Comparison of ENCODE assay signal across 9 cellular contexts in the genomic region with DNA sequence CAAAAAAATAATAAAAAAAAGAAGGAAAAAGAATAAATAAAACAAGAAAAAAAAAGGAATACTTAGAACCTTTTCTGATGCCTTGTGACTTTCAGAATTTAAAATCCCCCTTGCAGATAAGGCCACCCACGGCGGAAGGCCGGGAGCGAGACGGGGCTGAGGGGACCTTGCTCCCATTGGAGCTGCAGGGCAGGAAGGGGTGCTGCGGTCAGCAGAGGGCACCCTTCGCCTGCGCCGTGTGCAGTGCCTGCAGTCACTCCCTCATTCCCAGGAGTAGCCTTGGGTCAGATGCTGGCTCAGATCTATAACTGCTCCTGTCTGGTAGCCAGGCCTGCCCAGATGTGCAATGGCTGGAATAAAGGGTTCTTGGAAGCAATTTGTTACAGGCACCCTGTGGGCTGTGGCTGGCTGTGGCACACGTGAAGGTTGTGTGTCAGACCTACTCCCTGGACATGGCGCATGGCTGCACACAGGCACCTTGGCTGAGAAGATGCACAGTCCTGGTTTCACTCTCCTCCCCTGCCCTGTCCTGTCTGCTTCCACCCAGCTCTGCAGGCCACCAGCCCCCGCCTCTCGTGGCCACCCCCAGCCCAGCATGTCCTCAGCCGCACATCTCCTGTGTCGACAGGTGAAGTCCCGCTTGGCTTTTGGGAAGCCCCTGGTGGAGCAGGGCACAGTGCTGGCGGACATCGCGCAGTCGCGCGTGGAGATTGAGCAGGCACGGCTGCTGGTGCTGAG. TPM values are rescaled to one million over a fixed set of nuclear protein-coding genes. Genes with fewer than 3 reads are reported as not detected.
A peak's percentile ranks its signal among the peaks of the same experiment; 100 is the strongest.
DNase-seq lines count a peak whose midpoint lies in the region; ATAC-seq and TF ChIP-seq lines count a peak whose summit lies in the region.
"Had no signal": no experiment of that assay in that cellular context is flagged by ENCODE, and none has a peak within 500 bp of the region (broad histone marks: within the 10 kb centered on the region; RNA-seq: fewer than 3 reads in every experiment).

No MANE protein-coding gene starts in this region.

- intact Hi-C loops in colonic mucosa (cut with DNase I): loop anchor here (2.0 to 5.0 kb wide), 2 partner anchors 34 to 59 kb away; no protein-coding TSS in a partner anchor

- no peaks in the 10 kb centered on the region for H3K4me1 ChIP-seq in colonic mucosa
- H3K4me1 ChIP-seq in lung (ENCODE audit: control insufficient read depth in 2 of 2, insufficient read depth in 2 of 2, low read length in 2 of 2): peaks cover 2 to 16% of the 10 kb centered on the region in 2 donors

- DNase-seq in NCI-H1436 (lab: John Stamatoyannopoulos, UW): peak; percentile 11
- DNase-seq in NCI-H1436 treated with DMSO at 0.1 percent for 48 hours (lab: John Stamatoyannopoulos, UW): no peak
- DNase-seq in NCI-H460 (ENCODE audit: extremely low read depth, low read depth): peak; percentile 16
- peak; percentile 65 for DNase-seq in colonic mucosa
- peak; percentile 59 for DNase-seq in lung (ENCODE audit: low spot score)
- DNase-seq in NCI-H1694 (lab: John Stamatoyannopoulos, UW): no peak
- no peak for DNase-seq in GOT3 (lab: John Stamatoyannopoulos, UW)
- no peak for DNase-seq in NK-92 treated with Interleukin-12 subunit alpha and Interleukin-12 subunit beta, amount 100 ng/mL, for 24 hours (lab: John Stamatoyannopoulos, UW)
- DNase-seq: CD4-positive, CD25-positive, alpha-beta regulatory T cell had no signal

- ATAC-seq in lung (ENCODE audit: insufficient read depth, low FRiP score): peak; percentile 68

- no peaks in the 10 kb centered on the region for H3K9me3 ChIP-seq in colonic mucosa
- H3K9me3 ChIP-seq in lung (ENCODE audit: control insufficient read depth in 2 of 2, insufficient read depth in 1 of 2, low read length in 1 of 2): no peaks in the 10 kb centered on the region

- H3K4me3 ChIP-seq in colonic mucosa (no peak overlapping the region), lung (no peak overlapping the region)

- H3K9ac ChIP-seq in colonic mucosa (ENCODE audit: low read depth in 2 of 2, low read length in 2 of 2): no peak overlapping the region

- no peaks in the 10 kb centered on the region for H3K27me3 ChIP-seq in colonic mucosa
- no peaks in the 10 kb centered on the region for H3K27me3 ChIP-seq in lung (ENCODE audit: control insufficient read depth, insufficient read depth)

- WGBS in lung, 2 donors: 69 to 79% methylated on average over 23 of the region's 23 CpGs

- H3K36me3 ChIP-seq in colonic mucosa (no peaks in the 10 kb centered on the region), lung (ENCODE audit: control insufficient read depth in 2 of 2, insufficient read depth in 2 of 2, low read length in 2 of 2) (peaks cover 0 to 22% of the 10 kb centered on the region in 2 donors)

- TF ChIP-seq CTCF in colonic mucosa (IDR thresholded peaks at IDR 0.05) (peak; percentile 91), lung (IDR thresholded peaks at IDR 0.05; ENCODE audit: control extremely low read depth, extremely low read depth) (peak; percentile 68)

- no peak overlapping the region for H3K27ac ChIP-seq in colonic mucosa
- peak overlapping the region in 1 of 2 donors; percentile 16 for H3K27ac ChIP-seq in lung (ENCODE audit: low read depth in 1 of 2, low read length in 1 of 2)

RNA-seq across cellular contexts. Expression of a gene that starts 13.4 kb away (rescaled TPM):
- total RNA-seq in NCI-H460 (2014; rRNA removed; shearing (Covaris generic)): 14.9 and 18.8 TPM in 2 replicates
- 4.7 and 15.4 TPM in 2 replicates for polyA plus RNA-seq in NCI-H460 (2014; cell fraction: nucleus; rRNA removed)
- 100 to 1,000 TPM; 240 to 398 TPM for total RNA-seq in colonic mucosa
- total RNA-seq in lung: 100 to 1,000 TPM in 1 of 2 donors, 10 to 100 TPM in 1; 48.5 to 324 TPM
- 100 to 1,000 TPM; 157 to 158 TPM for polyA plus RNA-seq in lung

Comparison
In these comparisons a context has a peak if more than half of its experiments do, and no peak if none do; other contexts are left out.
1. DNase-seq: peak in NCI-H1436 (single experiment), NCI-H460 (single experiment), colonic mucosa (single experiment) and lung (single experiment); none in NCI-H1436 treated with DMSO at 0.1 percent for 48 hours (single experiment), NCI-H1694 (single experiment), GOT3 (single experiment) and NK-92 treated with Interleukin-12 subunit alpha and Interleukin-12 subunit beta, amount 100 ng/mL, for 24 hours (single experiment).